ENCODE assay signal across 26 cellular contexts in genomic region chr4:119152741-119153140, GRCh38. TPM values are rescaled to one million over a fixed set of nuclear protein-coding genes. Genes with fewer than 3 reads are reported as not detected.
"Had no signal": no experiment of that assay in that cellular context is flagged by ENCODE, and none has a peak within 500 bp of the region (broad histone marks: within the 10 kb centered on the region; RNA-seq: fewer than 3 reads in every experiment).

No MANE protein-coding gene starts in this region.

- DNase-seq: activated CD4-positive, alpha-beta T cell treated with anti-CD3 and anti-CD28 coated beads, Interleukin-2, amount 10 ng/mL, durations not matched to agents 24 days and 14 days; activated CD4-positive, alpha-beta T cell treated with anti-CD3 and anti-CD28 coated beads, Interleukin-2, amount 50 U/mL, for 4 hours; activated CD8-positive, alpha-beta T cell treated with anti-CD3 and anti-CD28 coated beads for 36 hours; activated gamma-delta T cell; activated naive CD4-positive, alpha-beta T cell treated with Interleukin-2 at 50 U/mL for 16 hours; activated naive CD8-positive, alpha-beta T cell treated with anti-CD3 and anti-CD28 coated beads, Interleukin-2, amount 10 ng/mL, durations not matched to agents 7 days and 5 days; activated T-cell treated with anti-CD3 and anti-CD28 coated beads, Interleukin-2, amount 50 U/mL, for 24 hours; body of pancreas; Karpas-422; KBM-7; NCI-H1105 treated with DMSO at 0.1 percent for 48 hours; NCI-H1436; NCI-H1694; NCI-H1930; NCI-H2081 treated with DMSO at 0.1 percent for 48 hours; NCI-H226; NCI-H446 treated with DMSO at 0.1 percent for 48 hours; PC-9; Right ventricle myocardium superior; T1000; WERI-Rb-1 had no signal

RNA-seq across cellular contexts. Expression of gene MYOZ2, which starts 17.1 kb away (rescaled TPM):
- total RNA-seq: activated CD4-positive, alpha-beta T cell treated with anti-CD3 and anti-CD28 coated beads, Interleukin-2, amount 10 ng/mL, durations not matched to agents 24 days and 14 days; activated CD8-positive, alpha-beta T cell treated with anti-CD3 and anti-CD28 coated beads for 36 hours; activated naive CD8-positive, alpha-beta T cell treated with anti-CD3 and anti-CD28 coated beads, Interleukin-2, amount 10 ng/mL, durations not matched to agents 7 days and 5 days; activated T-helper 2 cell treated with anti-CD3 and anti-CD28 coated beads, Interferon-gamma antibody, Interleukin-2, Interleukin-4, amounts not matched to agents 10 μg/mL and 5 μg/mL and 100 μg/mL, durations not matched to agents 14 hours and 24 hours and 36 hours; body of pancreas; MCF 10A; OCI-LY7; PC-9; T-helper 1 cell treated with Interleukin-12 subunit alpha and Interleukin-12 subunit beta and Interleukin-4 antibody, amounts not matched to agents 30 ng/mL and 1 ng/mL, for 36 hours; T-helper 2 cell treated with Interferon-gamma antibody and Interleukin-4, amounts not matched to agents 100 ng/mL and 5 ng/mL, for 36 hours had no signal
